In genomic region chr1:116168277-116169032, GRCh38 we compare ENCODE assay signal across 8 cellular contexts.
A peak's percentile ranks its signal among the peaks of the same experiment; 100 is the strongest.
DNase-seq lines count a peak whose midpoint lies in the region; ATAC-seq and TF ChIP-seq lines count a peak whose summit lies in the region.

No MANE protein-coding gene starts in this region.

- H3K27me3 ChIP-seq in mucosa of stomach (ENCODE audit: control insufficient read depth, insufficient read depth, low read length): no peaks in the 10 kb centered on the region

- peak overlapping the region; percentile 46 for H3K4me3 ChIP-seq in mucosa of stomach (ENCODE audit: low read length)

- peak; percentile 96 for TF ChIP-seq CTCF in GM12872 (IDR thresholded peaks at IDR 0.05; ENCODE audit: insufficient read depth, low read depth, low read length)

- ATAC-seq in HG02610 (IDR thresholded peaks at IDR 0.05; ENCODE audit: unreplicated experiment): peak; percentile 87

- peak overlapping the region; percentile 81 for H3K9ac ChIP-seq in mucosa of stomach (ENCODE audit: low read length)

- no peaks in the 10 kb centered on the region for H3K9me3 ChIP-seq in mucosa of stomach (ENCODE audit: control insufficient read depth, low read length)

- peak; percentile 72 for DNase-seq in NCI-H2107 (lab: John Stamatoyannopoulos, UW)
- peak; percentile 79 for DNase-seq in activated T-cell treated with anti-CD3 and anti-CD28 coated beads for 4 hours
- peak; percentile 82 to 86 for DNase-seq in erythroblast (lab: John Stamatoyannopoulos, UW)
- DNase-seq in stimulated activated CD8-positive, alpha-beta memory T cell treated with anti-CD3 and anti-CD28 coated beads, Interleukin-4, amount 100 ng/mL, for 4 hours (ENCODE audit: low read depth in 2 of 2, low spot score in 1 of 2): peak; percentile 60 to 62
- DNase-seq in NCI-H446 (lab: John Stamatoyannopoulos, UW): no peak

- H3K4me1 ChIP-seq in mucosa of stomach (ENCODE audit: control insufficient read depth, insufficient read depth, low read length): peaks cover 5% of the 10 kb centered on the region

- TF ChIP-seq POLR2A in erythroblast (IDR thresholded peaks at IDR 0.05; ENCODE audit: low read length): no peak

- H3K36me3 ChIP-seq in mucosa of stomach (ENCODE audit: control insufficient read depth, insufficient read depth, low read length): no peaks in the 10 kb centered on the region

Comparison
In these comparisons a context has a peak if more than half of its experiments do, and no peak if none do; other contexts are left out.
1. DNase-seq: peak in NCI-H2107 (single experiment), activated T-cell treated with anti-CD3 and anti-CD28 coated beads for 4 hours (single experiment), erythroblast (2 of 2) and stimulated activated CD8-positive, alpha-beta memory T cell treated with anti-CD3 and anti-CD28 coated beads, Interleukin-4, amount 100 ng/mL, for 4 hours (2 of 2); none in NCI-H446 (0 of 2).